ENCODE assay signal across 10 cellular contexts in the genomic region with DNA sequence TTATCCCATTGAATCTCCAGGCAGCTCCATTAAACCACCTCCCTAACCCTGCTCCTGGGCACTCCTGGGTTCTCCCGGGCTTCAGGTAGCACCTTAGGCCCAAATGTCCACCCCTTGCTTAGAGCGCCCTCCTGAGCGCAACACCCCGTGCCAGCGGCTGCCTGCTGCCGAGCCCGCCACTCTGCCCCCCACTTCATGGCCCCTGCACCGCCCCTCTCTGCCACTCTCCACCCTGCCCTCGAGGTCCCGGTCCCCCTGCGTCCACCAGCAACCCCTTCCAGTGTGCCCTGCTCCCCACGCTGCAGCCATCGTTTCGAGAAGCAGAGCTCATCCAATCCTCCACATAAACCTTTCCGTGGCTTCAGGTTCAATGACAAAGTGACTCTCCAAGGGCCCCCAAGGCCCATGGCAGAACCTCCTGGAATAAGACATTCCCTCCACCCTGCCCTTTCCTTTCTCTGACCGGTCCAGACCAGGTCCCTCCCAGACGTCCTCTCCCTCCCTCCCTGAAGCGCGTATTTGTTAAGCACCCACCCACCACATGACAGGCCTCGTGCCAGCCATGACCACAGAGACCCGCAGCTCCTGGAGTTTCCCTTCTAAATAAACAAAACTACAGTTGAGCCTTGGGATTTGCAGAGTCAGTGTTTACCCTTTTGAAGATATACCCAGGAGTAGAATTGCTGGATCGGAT.
DNase-seq lines count a peak whose midpoint lies in the region; ATAC-seq, FAIRE-seq and TF ChIP-seq lines count a peak whose summit lies in the region.
"Had no signal": no experiment of that assay in that cellular context is flagged by ENCODE, and none has a peak within 500 bp of the region (broad histone marks: within the 10 kb centered on the region; RNA-seq: fewer than 3 reads in every experiment).

No MANE protein-coding gene starts in this region.

- no peaks in the 10 kb centered on the region for H3K27me3 Mint-ChIP-seq in activated naive CD8-positive, alpha-beta T cell treated with anti-CD3 and anti-CD28 coated beads for 36 hours

- no peak overlapping the region for H3K27ac ChIP-seq in gastrocnemius medialis
- H3K27ac ChIP-seq: 22Rv1, cardiac muscle cell had no signal

- ATAC-seq in stimulated activated effector memory CD8-positive, alpha-beta T cell treated with anti-CD3 and anti-CD28 coated beads, Interleukin-12 subunit alpha, Interleukin-12 subunit beta, amount 100 ng/mL, for 72 hours, result no peak
- ATAC-seq in gastrocnemius medialis (no peak), GM18861 (IDR thresholded peaks at IDR 0.05; ENCODE audit: unreplicated experiment) (no peak)

- no peaks in the 10 kb centered on the region for H3K9me3 ChIP-seq in gastrocnemius medialis

- DNase-seq in DMS153 (lab: John Stamatoyannopoulos, UW) (peak; percentile 14), DMS153 treated with DMSO at 0.1 percent for 48 hours (lab: John Stamatoyannopoulos, UW; ENCODE audit: unreplicated experiment) (no peak), gastrocnemius medialis (no peak), 8988T (no peak)
- DNase-seq in activated naive CD8-positive, alpha-beta T cell treated with anti-CD3 and anti-CD28 coated beads for 36 hours, result no peak
- DNase-seq in stimulated activated effector memory CD8-positive, alpha-beta T cell treated with anti-CD3 and anti-CD28 coated beads, Interleukin-12 subunit alpha, Interleukin-12 subunit beta, amount 100 ng/mL, for 72 hours (ENCODE audit: low spot score in 2 of 2), result no peak

- no peak overlapping the region for H3K4me3 ChIP-seq in gastrocnemius medialis
- H3K4me3 ChIP-seq: cardiac muscle cell had no signal

- no peaks in the 10 kb centered on the region for H3K36me3 ChIP-seq in gastrocnemius medialis
- H3K36me3 ChIP-seq: cardiac muscle cell had no signal

- H3K27ac Mint-ChIP-seq in activated naive CD8-positive, alpha-beta T cell treated with anti-CD3 and anti-CD28 coated beads for 36 hours, result peak overlapping the region; percentile 51
- peak overlapping the region; percentile 89 for H3K27ac Mint-ChIP-seq in stimulated activated effector memory CD8-positive, alpha-beta T cell treated with anti-CD3 and anti-CD28 coated beads, Interleukin-12 subunit alpha, Interleukin-12 subunit beta, amount 100 ng/mL, for 72 hours

- H3K9me3 Mint-ChIP-seq in activated naive CD8-positive, alpha-beta T cell treated with anti-CD3 and anti-CD28 coated beads for 36 hours, result no peaks in the 10 kb centered on the region
- no peaks in the 10 kb centered on the region for H3K9me3 Mint-ChIP-seq in stimulated activated effector memory CD8-positive, alpha-beta T cell treated with anti-CD3 and anti-CD28 coated beads, Interleukin-12 subunit alpha, Interleukin-12 subunit beta, amount 100 ng/mL, for 72 hours

- intact Hi-C loops in gastrocnemius medialis (cut with DNase I; ENCODE audit: low total_unique reads), result no loop called here

- in situ Hi-C loops in gastrocnemius medialis (cut with MboI; ENCODE audit: low sequenced_read_pairs in 4 of 4), result no loop called here

- no peak for TF ChIP-seq CTCF in gastrocnemius medialis (IDR thresholded peaks at IDR 0.05 in 4 of 5, conservative IDR thresholded peaks at IDR 0.05 in 1 of 5)

- peaks cover 18% of the 10 kb centered on the region for H3K36me3 Mint-ChIP-seq in activated naive CD8-positive, alpha-beta T cell treated with anti-CD3 and anti-CD28 coated beads for 36 hours
- H3K36me3 Mint-ChIP-seq in stimulated activated effector memory CD8-positive, alpha-beta T cell treated with anti-CD3 and anti-CD28 coated beads, Interleukin-12 subunit alpha, Interleukin-12 subunit beta, amount 100 ng/mL, for 72 hours, result peaks cover 49% of the 10 kb centered on the region

- TF ChIP-seq POLR2A in gastrocnemius medialis (IDR thresholded peaks at IDR 0.05), result no peak

- FAIRE-seq in islet of Langerhans (lab: Jason Lieb, UNC), result peak; percentile 36

- H3K4me1 Mint-ChIP-seq in activated naive CD8-positive, alpha-beta T cell treated with anti-CD3 and anti-CD28 coated beads for 36 hours, result peaks cover 24% of the 10 kb centered on the region
- peaks cover 44% of the 10 kb centered on the region for H3K4me1 Mint-ChIP-seq in stimulated activated effector memory CD8-positive, alpha-beta T cell treated with anti-CD3 and anti-CD28 coated beads, Interleukin-12 subunit alpha, Interleukin-12 subunit beta, amount 100 ng/mL, for 72 hours

- H3K4me3 Mint-ChIP-seq in activated naive CD8-positive, alpha-beta T cell treated with anti-CD3 and anti-CD28 coated beads for 36 hours, result no peak overlapping the region
- no peak overlapping the region for H3K4me3 Mint-ChIP-seq in stimulated activated effector memory CD8-positive, alpha-beta T cell treated with anti-CD3 and anti-CD28 coated beads, Interleukin-12 subunit alpha, Interleukin-12 subunit beta, amount 100 ng/mL, for 72 hours

- H3K4me1 ChIP-seq in gastrocnemius medialis, result no peaks in the 10 kb centered on the region

- H3K27me3 ChIP-seq in gastrocnemius medialis, result no peaks in the 10 kb centered on the region
- H3K27me3 ChIP-seq: cardiac muscle cell had no signal
